In genomic region chr9:98039474-98040072, GRCh38 we compare ENCODE assay signal across 16 cellular contexts.
DNase-seq lines count a peak whose midpoint lies in the region; ATAC-seq and TF ChIP-seq lines count a peak whose summit lies in the region.
"Had no signal": no experiment of that assay in that cellular context is flagged by ENCODE, and none has a peak within 500 bp of the region (broad histone marks: within the 10 kb centered on the region; RNA-seq: fewer than 3 reads in every experiment).

No MANE protein-coding gene starts in this region.

- peaks cover 100% of the 10 kb centered on the region for H3K4me1 ChIP-seq in DOHH2 (ENCODE audit: control insufficient read depth, low read length)
- peaks cover 58% of the 10 kb centered on the region for H3K4me1 ChIP-seq in OCI-LY3 (ENCODE audit: low read length)

- H3K27me3 ChIP-seq in DOHH2 (ENCODE audit: control insufficient read depth, low read length), result no peaks in the 10 kb centered on the region
- H3K27me3 ChIP-seq in OCI-LY3 (ENCODE audit: low read depth, low read length), result no peaks in the 10 kb centered on the region
- H3K27me3 ChIP-seq: testis had no signal

- TF ChIP-seq CTCF in DOHH2 (IDR thresholded peaks at IDR 0.05; ENCODE audit: low read depth, low read length, poor library complexity, severe bottlenecking) (no peak), OCI-LY3 (IDR thresholded peaks at IDR 0.05; ENCODE audit: low read depth, low read length) (no peak)

- H3K27ac ChIP-seq in DOHH2 (ENCODE audit: low read depth, low read length), result peak overlapping the region; percentile 97
- peak overlapping the region; percentile 33 for H3K27ac ChIP-seq in OCI-LY3 (ENCODE audit: low read length)
- H3K27ac ChIP-seq: testis had no signal

- H4K20me1 ChIP-seq in DOHH2 (ENCODE audit: control insufficient read depth, insufficient read depth, low read depth, low read length) (no peaks in the 10 kb centered on the region), OCI-LY3 (ENCODE audit: insufficient read depth, low read length) (no peaks in the 10 kb centered on the region)

- peak; percentile 41 for DNase-seq in kidney tubule cell (ENCODE audit: low spot score)
- DNase-seq in activated gamma-delta T cell (lab: John Stamatoyannopoulos, UW), result no peak
- DNase-seq in activated naive CD4-positive, alpha-beta T cell treated with Interleukin-2 at 50 U/mL for 16 hours, result no peak
- DNase-seq in epidermal melanocyte (ENCODE audit: insufficient read length, low spot score), result no peak
- DNase-seq in T1000 (lab: John Stamatoyannopoulos, UW), result no peak
- DNase-seq: activated effector memory CD4-positive, alpha-beta T cell treated with Interleukin-2 at 50 U/mL for 16 hours; EL; H9; NCI-H345; testis had no signal

- H3K36me3 ChIP-seq in DOHH2 (ENCODE audit: control insufficient read depth, low read length) (no peaks in the 10 kb centered on the region), OCI-LY3 (replicated peaks; ENCODE audit: low read depth, low read length) (no peaks in the 10 kb centered on the region)

- peak; percentile 44 for ATAC-seq in GM21529 (IDR thresholded peaks at IDR 0.05; ENCODE audit: unreplicated experiment)
- ATAC-seq: activated CD4-positive, CD25-positive, alpha-beta regulatory T cell treated with anti-CD3 and anti-CD28 coated beads, Interleukin-2, amount 50 U/mL, for 24 hours; left lobe of liver; Right ventricle myocardium inferior had no signal

- H3K4me3 ChIP-seq in DOHH2 (ENCODE audit: low read length), result peak overlapping the region; percentile 74
- H3K4me3 ChIP-seq in OCI-LY3 (ENCODE audit: low read length), result peak overlapping the region; percentile 66
- H3K4me3 ChIP-seq: testis had no signal

- peaks cover 2% of the 10 kb centered on the region for H3K79me2 ChIP-seq in DOHH2 (ENCODE audit: control insufficient read depth, low read length)
- no peaks in the 10 kb centered on the region for H3K79me2 ChIP-seq in OCI-LY3 (ENCODE audit: low read length)

- peak overlapping the region; percentile 10; the same call in 1 of the 2 replicates for H2AFZ ChIP-seq in OCI-LY3 (ENCODE audit: low read depth, low read length)

- H3K9me3 ChIP-seq in DOHH2 (ENCODE audit: control insufficient read depth, insufficient read depth, low read length) (peaks cover 4% of the 10 kb centered on the region; the same call in 1 of the 2 replicates), OCI-LY3 (ENCODE audit: insufficient read depth, low read length) (no peaks in the 10 kb centered on the region)
- H3K9me3 ChIP-seq: testis had no signal

- H3K9me2 ChIP-seq in DOHH2 (replicated peaks; ENCODE audit: control insufficient read depth, low read length), result no peaks in the 10 kb centered on the region

- H3K4me2 ChIP-seq in DOHH2 (ENCODE audit: low read length), result peak overlapping the region; percentile 73
- H3K4me2 ChIP-seq in OCI-LY3 (ENCODE audit: low read length), result peak overlapping the region; percentile 85

- H3K9ac ChIP-seq in OCI-LY3 (ENCODE audit: low read length), result peak overlapping the region; percentile 36; the same call in 1 of the 2 replicates

- H3F3A ChIP-seq in DOHH2 (ENCODE audit: control insufficient read depth, insufficient read depth), result peaks cover 45% of the 10 kb centered on the region
